In the genomic region with DNA sequence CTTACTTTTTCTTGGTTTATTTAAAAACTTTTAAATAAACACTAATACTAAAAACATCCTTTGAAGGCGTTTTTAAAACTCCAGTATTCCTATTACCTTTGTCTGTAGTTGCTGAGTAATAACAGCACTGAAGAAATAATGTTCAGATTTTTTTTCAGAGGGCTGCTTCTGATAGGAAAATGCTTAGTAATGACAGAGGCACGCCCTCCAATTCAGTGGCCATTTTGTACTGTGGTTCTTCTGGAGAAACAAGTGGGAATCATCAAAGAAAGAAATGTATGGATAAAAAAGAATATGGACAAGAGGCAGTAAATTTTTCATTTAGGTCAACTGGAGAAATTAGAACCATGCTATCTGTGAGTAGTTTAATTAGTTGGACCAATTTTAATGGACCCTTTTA, we compare ENCODE assay signal across 1 cellular context.
A peak's percentile ranks its signal among the peaks of the same experiment; 100 is the strongest.
TF ChIP-seq lines count a peak whose summit lies in the region.

No MANE protein-coding gene starts in this region.

TF ChIP-seq in K562, 482 proteins besides CTCF, POLR2A, EP300 and RAD21 (continued from another document and continues in another):
- TF ChIP-seq, protein P1, sequence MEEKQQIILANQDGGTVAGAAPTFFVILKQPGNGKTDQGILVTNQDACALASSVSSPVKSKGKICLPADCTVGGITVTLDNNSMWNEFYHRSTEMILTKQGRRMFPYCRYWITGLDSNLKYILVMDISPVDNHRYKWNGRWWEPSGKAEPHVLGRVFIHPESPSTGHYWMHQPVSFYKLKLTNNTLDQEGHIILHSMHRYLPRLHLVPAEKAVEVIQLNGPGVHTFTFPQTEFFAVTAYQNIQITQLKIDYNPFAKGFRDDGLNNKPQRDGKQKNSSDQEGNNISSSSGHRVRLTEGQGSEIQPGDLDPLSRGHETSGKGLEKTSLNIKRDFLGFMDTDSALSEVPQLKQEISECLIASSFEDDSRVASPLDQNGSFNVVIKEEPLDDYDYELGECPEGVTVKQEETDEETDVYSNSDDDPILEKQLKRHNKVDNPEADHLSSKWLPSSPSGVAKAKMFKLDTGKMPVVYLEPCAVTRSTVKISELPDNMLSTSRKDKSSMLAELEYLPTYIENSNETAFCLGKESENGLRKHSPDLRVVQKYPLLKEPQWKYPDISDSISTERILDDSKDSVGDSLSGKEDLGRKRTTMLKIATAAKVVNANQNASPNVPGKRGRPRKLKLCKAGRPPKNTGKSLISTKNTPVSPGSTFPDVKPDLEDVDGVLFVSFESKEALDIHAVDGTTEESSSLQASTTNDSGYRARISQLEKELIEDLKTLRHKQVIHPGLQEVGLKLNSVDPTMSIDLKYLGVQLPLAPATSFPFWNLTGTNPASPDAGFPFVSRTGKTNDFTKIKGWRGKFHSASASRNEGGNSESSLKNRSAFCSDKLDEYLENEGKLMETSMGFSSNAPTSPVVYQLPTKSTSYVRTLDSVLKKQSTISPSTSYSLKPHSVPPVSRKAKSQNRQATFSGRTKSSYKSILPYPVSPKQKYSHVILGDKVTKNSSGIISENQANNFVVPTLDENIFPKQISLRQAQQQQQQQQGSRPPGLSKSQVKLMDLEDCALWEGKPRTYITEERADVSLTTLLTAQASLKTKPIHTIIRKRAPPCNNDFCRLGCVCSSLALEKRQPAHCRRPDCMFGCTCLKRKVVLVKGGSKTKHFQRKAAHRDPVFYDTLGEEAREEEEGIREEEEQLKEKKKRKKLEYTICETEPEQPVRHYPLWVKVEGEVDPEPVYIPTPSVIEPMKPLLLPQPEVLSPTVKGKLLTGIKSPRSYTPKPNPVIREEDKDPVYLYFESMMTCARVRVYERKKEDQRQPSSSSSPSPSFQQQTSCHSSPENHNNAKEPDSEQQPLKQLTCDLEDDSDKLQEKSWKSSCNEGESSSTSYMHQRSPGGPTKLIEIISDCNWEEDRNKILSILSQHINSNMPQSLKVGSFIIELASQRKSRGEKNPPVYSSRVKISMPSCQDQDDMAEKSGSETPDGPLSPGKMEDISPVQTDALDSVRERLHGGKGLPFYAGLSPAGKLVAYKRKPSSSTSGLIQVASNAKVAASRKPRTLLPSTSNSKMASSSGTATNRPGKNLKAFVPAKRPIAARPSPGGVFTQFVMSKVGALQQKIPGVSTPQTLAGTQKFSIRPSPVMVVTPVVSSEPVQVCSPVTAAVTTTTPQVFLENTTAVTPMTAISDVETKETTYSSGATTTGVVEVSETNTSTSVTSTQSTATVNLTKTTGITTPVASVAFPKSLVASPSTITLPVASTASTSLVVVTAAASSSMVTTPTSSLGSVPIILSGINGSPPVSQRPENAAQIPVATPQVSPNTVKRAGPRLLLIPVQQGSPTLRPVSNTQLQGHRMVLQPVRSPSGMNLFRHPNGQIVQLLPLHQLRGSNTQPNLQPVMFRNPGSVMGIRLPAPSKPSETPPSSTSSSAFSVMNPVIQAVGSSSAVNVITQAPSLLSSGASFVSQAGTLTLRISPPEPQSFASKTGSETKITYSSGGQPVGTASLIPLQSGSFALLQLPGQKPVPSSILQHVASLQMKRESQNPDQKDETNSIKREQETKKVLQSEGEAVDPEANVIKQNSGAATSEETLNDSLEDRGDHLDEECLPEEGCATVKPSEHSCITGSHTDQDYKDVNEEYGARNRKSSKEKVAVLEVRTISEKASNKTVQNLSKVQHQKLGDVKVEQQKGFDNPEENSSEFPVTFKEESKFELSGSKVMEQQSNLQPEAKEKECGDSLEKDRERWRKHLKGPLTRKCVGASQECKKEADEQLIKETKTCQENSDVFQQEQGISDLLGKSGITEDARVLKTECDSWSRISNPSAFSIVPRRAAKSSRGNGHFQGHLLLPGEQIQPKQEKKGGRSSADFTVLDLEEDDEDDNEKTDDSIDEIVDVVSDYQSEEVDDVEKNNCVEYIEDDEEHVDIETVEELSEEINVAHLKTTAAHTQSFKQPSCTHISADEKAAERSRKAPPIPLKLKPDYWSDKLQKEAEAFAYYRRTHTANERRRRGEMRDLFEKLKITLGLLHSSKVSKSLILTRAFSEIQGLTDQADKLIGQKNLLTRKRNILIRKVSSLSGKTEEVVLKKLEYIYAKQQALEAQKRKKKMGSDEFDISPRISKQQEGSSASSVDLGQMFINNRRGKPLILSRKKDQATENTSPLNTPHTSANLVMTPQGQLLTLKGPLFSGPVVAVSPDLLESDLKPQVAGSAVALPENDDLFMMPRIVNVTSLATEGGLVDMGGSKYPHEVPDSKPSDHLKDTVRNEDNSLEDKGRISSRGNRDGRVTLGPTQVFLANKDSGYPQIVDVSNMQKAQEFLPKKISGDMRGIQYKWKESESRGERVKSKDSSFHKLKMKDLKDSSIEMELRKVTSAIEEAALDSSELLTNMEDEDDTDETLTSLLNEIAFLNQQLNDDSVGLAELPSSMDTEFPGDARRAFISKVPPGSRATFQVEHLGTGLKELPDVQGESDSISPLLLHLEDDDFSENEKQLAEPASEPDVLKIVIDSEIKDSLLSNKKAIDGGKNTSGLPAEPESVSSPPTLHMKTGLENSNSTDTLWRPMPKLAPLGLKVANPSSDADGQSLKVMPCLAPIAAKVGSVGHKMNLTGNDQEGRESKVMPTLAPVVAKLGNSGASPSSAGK (IDR thresholded peaks at IDR 0.05) = no peak
- TF ChIP-seq, protein P2, sequence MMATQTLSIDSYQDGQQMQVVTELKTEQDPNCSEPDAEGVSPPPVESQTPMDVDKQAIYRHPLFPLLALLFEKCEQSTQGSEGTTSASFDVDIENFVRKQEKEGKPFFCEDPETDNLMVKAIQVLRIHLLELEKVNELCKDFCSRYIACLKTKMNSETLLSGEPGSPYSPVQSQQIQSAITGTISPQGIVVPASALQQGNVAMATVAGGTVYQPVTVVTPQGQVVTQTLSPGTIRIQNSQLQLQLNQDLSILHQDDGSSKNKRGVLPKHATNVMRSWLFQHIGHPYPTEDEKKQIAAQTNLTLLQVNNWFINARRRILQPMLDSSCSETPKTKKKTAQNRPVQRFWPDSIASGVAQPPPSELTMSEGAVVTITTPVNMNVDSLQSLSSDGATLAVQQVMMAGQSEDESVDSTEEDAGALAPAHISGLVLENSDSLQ (IDR thresholded peaks at IDR 0.05) = 0 out of 2 replicates have a peak, but pooled peaks have one; percentile 11
- TF ChIP-seq, protein P3, sequence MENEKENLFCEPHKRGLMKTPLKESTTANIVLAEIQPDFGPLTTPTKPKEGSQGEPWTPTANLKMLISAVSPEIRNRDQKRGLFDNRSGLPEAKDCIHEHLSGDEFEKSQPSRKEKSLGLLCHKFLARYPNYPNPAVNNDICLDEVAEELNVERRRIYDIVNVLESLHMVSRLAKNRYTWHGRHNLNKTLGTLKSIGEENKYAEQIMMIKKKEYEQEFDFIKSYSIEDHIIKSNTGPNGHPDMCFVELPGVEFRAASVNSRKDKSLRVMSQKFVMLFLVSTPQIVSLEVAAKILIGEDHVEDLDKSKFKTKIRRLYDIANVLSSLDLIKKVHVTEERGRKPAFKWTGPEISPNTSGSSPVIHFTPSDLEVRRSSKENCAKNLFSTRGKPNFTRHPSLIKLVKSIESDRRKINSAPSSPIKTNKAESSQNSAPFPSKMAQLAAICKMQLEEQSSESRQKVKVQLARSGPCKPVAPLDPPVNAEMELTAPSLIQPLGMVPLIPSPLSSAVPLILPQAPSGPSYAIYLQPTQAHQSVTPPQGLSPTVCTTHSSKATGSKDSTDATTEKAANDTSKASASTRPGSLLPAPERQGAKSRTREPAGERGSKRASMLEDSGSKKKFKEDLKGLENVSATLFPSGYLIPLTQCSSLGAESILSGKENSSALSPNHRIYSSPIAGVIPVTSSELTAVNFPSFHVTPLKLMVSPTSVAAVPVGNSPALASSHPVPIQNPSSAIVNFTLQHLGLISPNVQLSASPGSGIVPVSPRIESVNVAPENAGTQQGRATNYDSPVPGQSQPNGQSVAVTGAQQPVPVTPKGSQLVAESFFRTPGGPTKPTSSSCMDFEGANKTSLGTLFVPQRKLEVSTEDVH (IDR thresholded peaks at IDR 0.05; ENCODE audit: low read depth, partially characterized antibody) = no peak
- TF ChIP-seq, protein P4, sequence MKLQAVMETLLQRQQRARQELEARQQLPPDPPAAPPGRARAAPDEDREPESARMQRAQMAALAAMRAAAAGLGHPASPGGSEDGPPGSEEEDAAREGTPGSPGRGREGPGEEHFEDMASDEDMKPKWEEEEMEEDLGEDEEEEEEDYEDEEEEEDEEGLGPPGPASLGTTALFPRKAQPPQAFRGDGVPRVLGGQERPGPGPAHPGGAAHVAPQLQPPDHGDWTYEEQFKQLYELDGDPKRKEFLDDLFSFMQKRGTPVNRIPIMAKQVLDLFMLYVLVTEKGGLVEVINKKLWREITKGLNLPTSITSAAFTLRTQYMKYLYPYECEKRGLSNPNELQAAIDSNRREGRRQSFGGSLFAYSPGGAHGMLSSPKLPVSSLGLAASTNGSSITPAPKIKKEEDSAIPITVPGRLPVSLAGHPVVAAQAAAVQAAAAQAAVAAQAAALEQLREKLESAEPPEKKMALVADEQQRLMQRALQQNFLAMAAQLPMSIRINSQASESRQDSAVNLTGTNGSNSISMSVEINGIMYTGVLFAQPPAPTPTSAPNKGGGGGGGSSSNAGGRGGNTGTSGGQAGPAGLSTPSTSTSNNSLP (IDR thresholded peaks at IDR 0.05; ENCODE audit: borderline replicate concordance, low read depth, low read length) = peak; percentile 65; the same call in 1 of the 2 replicates
- TF ChIP-seq ZNF232 (CRISPR knock-in tag; IDR thresholded peaks at IDR 0.05) (no peak), ZNF316 (IDR thresholded peaks at IDR 0.05) (peak; percentile 88), ZC3H8 (IDR thresholded peaks at IDR 0.05) (no peak), KDM2B (CRISPR knock-in tag; IDR thresholded peaks at IDR 0.05) (no peak), SREBF2 (CRISPR knock-in tag; IDR thresholded peaks at IDR 0.05) (no peak), YY1 (IDR thresholded peaks at IDR 0.05; ENCODE audit: borderline replicate concordance in 1 of 3, control insufficient read depth in 1 of 3, extremely low read depth in 1 of 3, insufficient read depth in 3 of 3, insufficient read length in 1 of 3, insufficient replicate concordance in 2 of 3, low read depth in 1 of 3, low read length in 2 of 3) (peak; percentile 33 to 91 (median 46)), ARID1B (IDR thresholded peaks at IDR 0.05) (peak; percentile 33; the same call in 1 of the 2 replicates), SMARCC2 (IDR thresholded peaks at IDR 0.05; ENCODE audit: low read depth) (peak; percentile 35; the same call in 1 of the 2 replicates), SMC3 (conservative IDR thresholded peaks at IDR 0.05; ENCODE audit: insufficient read depth, low read depth, low read length) (no peak), L3MBTL2 (IDR thresholded peaks at IDR 0.05) (no peak), SOX6 (IDR thresholded peaks at IDR 0.05) (no peak), SMARCA4 (IDR thresholded peaks at IDR 0.05) (0 out of 2 replicates have a peak, but pooled peaks have one; percentile 35), ZNF324 (CRISPR knock-in tag; IDR thresholded peaks at IDR 0.05) (no peak), CEBPB (tag; IDR thresholded peaks at IDR 0.05) (no peak), HNRNPUL1 (IDR thresholded peaks at IDR 0.05; ENCODE audit: low read length) (no peak), BRD4 (IDR thresholded peaks at IDR 0.05) (no peak), ZNF668 (CRISPR knock-in tag; IDR thresholded peaks at IDR 0.05) (no peak), KDM1A (IDR thresholded peaks at IDR 0.05) (peak in 1 of 2 experiments; percentile 51; a peak in 1 of 4 replicates), NFE2 (IDR thresholded peaks at IDR 0.05; ENCODE audit: low read depth) (peak; percentile 90), LARP7 (IDR thresholded peaks at IDR 0.05) (no peak)
- TF ChIP-seq, protein P5, sequence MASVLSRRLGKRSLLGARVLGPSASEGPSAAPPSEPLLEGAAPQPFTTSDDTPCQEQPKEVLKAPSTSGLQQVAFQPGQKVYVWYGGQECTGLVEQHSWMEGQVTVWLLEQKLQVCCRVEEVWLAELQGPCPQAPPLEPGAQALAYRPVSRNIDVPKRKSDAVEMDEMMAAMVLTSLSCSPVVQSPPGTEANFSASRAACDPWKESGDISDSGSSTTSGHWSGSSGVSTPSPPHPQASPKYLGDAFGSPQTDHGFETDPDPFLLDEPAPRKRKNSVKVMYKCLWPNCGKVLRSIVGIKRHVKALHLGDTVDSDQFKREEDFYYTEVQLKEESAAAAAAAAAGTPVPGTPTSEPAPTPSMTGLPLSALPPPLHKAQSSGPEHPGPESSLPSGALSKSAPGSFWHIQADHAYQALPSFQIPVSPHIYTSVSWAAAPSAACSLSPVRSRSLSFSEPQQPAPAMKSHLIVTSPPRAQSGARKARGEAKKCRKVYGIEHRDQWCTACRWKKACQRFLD (CRISPR knock-in tag; IDR thresholded peaks at IDR 0.05) = 0 out of 2 replicates have a peak, but pooled peaks have one; percentile 23
- TF ChIP-seq, protein P6, sequence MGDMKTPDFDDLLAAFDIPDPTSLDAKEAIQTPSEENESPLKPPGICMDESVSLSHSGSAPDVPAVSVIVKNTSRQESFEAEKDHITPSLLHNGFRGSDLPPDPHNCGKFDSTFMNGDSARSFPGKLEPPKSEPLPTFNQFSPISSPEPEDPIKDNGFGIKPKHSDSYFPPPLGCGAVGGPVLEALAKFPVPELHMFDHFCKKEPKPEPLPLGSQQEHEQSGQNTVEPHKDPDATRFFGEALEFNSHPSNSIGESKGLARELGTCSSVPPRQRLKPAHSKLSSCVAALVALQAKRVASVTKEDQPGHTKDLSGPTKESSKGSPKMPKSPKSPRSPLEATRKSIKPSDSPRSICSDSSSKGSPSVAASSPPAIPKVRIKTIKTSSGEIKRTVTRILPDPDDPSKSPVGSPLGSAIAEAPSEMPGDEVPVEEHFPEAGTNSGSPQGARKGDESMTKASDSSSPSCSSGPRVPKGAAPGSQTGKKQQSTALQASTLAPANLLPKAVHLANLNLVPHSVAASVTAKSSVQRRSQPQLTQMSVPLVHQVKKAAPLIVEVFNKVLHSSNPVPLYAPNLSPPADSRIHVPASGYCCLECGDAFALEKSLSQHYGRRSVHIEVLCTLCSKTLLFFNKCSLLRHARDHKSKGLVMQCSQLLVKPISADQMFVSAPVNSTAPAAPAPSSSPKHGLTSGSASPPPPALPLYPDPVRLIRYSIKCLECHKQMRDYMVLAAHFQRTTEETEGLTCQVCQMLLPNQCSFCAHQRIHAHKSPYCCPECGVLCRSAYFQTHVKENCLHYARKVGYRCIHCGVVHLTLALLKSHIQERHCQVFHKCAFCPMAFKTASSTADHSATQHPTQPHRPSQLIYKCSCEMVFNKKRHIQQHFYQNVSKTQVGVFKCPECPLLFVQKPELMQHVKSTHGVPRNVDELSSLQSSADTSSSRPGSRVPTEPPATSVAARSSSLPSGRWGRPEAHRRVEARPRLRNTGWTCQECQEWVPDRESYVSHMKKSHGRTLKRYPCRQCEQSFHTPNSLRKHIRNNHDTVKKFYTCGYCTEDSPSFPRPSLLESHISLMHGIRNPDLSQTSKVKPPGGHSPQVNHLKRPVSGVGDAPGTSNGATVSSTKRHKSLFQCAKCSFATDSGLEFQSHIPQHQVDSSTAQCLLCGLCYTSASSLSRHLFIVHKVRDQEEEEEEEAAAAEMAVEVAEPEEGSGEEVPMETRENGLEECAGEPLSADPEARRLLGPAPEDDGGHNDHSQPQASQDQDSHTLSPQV (IDR thresholded peaks at IDR 0.05) = peak; percentile 44; the same call in 1 of the 2 replicates
- TF ChIP-seq, protein P7, sequence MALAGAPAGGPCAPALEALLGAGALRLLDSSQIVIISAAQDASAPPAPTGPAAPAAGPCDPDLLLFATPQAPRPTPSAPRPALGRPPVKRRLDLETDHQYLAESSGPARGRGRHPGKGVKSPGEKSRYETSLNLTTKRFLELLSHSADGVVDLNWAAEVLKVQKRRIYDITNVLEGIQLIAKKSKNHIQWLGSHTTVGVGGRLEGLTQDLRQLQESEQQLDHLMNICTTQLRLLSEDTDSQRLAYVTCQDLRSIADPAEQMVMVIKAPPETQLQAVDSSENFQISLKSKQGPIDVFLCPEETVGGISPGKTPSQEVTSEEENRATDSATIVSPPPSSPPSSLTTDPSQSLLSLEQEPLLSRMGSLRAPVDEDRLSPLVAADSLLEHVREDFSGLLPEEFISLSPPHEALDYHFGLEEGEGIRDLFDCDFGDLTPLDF (CRISPR knock-in tag; IDR thresholded peaks at IDR 0.05) = no peak
